ENCODE assay signal across 28 cellular contexts in the genomic region with DNA sequence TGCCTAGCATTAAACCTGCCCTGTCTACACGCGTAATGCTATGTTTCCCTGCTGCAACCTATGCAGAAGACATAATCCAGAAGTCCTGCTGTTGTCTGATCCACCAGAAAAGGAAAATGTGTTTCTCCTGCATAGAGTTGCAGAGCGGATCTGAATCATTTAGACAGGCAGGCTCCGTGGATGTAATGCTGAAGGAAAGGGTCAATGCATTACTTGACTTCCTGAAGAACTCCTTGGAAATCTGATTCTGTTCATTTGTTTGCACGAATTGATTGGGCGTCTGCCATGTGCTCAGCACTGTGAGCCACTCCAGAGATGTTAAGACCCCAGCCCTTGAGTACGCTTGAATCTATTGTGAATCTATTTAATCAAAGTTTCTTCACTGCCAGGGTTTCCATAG.
A peak's percentile ranks its signal among the peaks of the same experiment; 100 is the strongest.
DNase-seq lines count a peak whose midpoint lies in the region; ATAC-seq and TF ChIP-seq lines count a peak whose summit lies in the region.
"Had no signal": no experiment of that assay in that cellular context is flagged by ENCODE, and none has a peak within 500 bp of the region (broad histone marks: within the 10 kb centered on the region; RNA-seq: fewer than 3 reads in every experiment).

No MANE protein-coding gene starts in this region.

- POLR2A ChIA-PET in SK-N-SH (lab: Yijun Ruan, JAX): no interaction called here

- H3K27ac ChIP-seq in ACC112 (ENCODE audit: low read depth, low read length) (peak overlapping the region; percentile 97), SK-N-SH (ENCODE audit: low read depth in 2 of 2, low read length in 1 of 2) (peak overlapping the region; percentile 47 to 98; a peak in 3 of 4 replicates)
- H3K27ac ChIP-seq: KMS-11, Peyer's patch, SJCRH30, tibial artery had no signal

- TF ChIP-seq EP300 in SK-N-SH (IDR thresholded peaks at IDR 0.05; ENCODE audit: borderline replicate concordance in 1 of 2, low read depth in 1 of 2, low read length in 1 of 2): peak in 1 of 2 experiments; percentile 43; a peak in 2 of 4 replicates

- H3K4me1 ChIP-seq in ACC112 (ENCODE audit: control insufficient read depth, insufficient read depth, low read length, unreplicated experiment) (peaks cover 50% of the 10 kb centered on the region), SK-N-SH (ENCODE audit: control insufficient read depth in 1 of 2, insufficient read depth in 2 of 2, low read depth in 1 of 2, low read length in 1 of 2) (peaks cover 0 to 45% of the 10 kb centered on the region in 2 experiments; a peak in 3 of 4 replicates)

- peak overlapping the region; percentile 69 for H2AFZ ChIP-seq in ACC112 (ENCODE audit: low read length, unreplicated experiment)
- H2AFZ ChIP-seq in SK-N-SH (ENCODE audit: low read depth): peak overlapping the region; percentile 23; the same call in 1 of the 2 replicates

- WGBS in SK-N-SH (ENCODE audit: low lambda C conversion rate): 20% methylated on average over 7 of the region's 7 CpGs

- DNase-seq in SK-N-SH (no peak), choroid plexus epithelial cell (ENCODE audit: low read depth) (peak; percentile 43), left kidney (ENCODE audit: low read depth, low spot score) (peak; percentile 50), Calu3 (no peak), Right ventricle myocardium superior (no peak), DMS79 treated with DMSO at 0.1 percent for 48 hours (lab: John Stamatoyannopoulos, UW) (no peak)
- DNase-seq: activated CD8-positive, alpha-beta T cell treated with anti-CD3 and anti-CD28 coated beads for 36 hours; CD4-positive, alpha-beta memory T cell; effector memory CD4-positive, alpha-beta T cell; erythroblast; left ventricle myocardium superior; midbrain; naive thymus-derived CD4-positive, alpha-beta T cell; NCI-H1436; NCI-H345; Peyer's patch; retina; SJCRH30; small intestine; stimulated activated CD4-positive, alpha-beta T cell treated with anti-CD3 and anti-CD28 coated beads, Interleukin-1b, Interleukin-23, amount 100 ng/mL, for 48 hours; tibial artery had no signal

- H4K20me1 ChIP-seq in SK-N-SH (ENCODE audit: insufficient read depth): no peaks in the 10 kb centered on the region

- intact Hi-C loops in Calu3 (cut with micrococcal nuclease; ENCODE audit: unreplicated experiment) (loop anchor here (10.0 kb wide), 1 partner anchor 173 kb away; no protein-coding TSS in a partner anchor), Right ventricle myocardium superior (cut with DNase I) (no loop called here)

- H3F3A ChIP-seq in SK-N-SH (replicated peaks; ENCODE audit: insufficient read depth): peaks cover 59% of the 10 kb centered on the region

- peak overlapping the region; percentile 41 for H3K9ac ChIP-seq in SK-N-SH
- H3K9ac ChIP-seq: KMS-11 had no signal

- peaks cover 23% of the 10 kb centered on the region for H3K36me3 Mint-ChIP-seq in Calu3 (ENCODE audit: insufficient read depth, unreplicated experiment)
- H3K36me3 Mint-ChIP-seq: brain; CD4-positive, alpha-beta memory T cell had no signal

- H3K4me3 ChIP-seq in ACC112 (ENCODE audit: low read depth, low read length) (no peak overlapping the region), SK-N-SH (ENCODE audit: low read depth in 2 of 2, low read length in 1 of 2) (peak overlapping the region in 1 of 2 experiments; percentile 10; a peak in 1 of 4 replicates), choroid plexus epithelial cell (ENCODE audit: low read depth, low read length) (no peak overlapping the region)
- H3K4me3 ChIP-seq: Peyer's patch, SJCRH30, tibial artery had no signal

- BruUV-seq in Calu3 (replicated peaks; lab: Mats Ljungman, UMichigan): no TSS peak

- no peak overlapping the region for H3K4me3 Mint-ChIP-seq in Calu3 (ENCODE audit: low read depth, unreplicated experiment)
- H3K4me3 Mint-ChIP-seq: activated CD8-positive, alpha-beta T cell treated with anti-CD3 and anti-CD28 coated beads for 36 hours; CD4-positive, alpha-beta memory T cell; naive thymus-derived CD4-positive, alpha-beta T cell; T-helper 1 cell treated with Interleukin-12 subunit alpha and Interleukin-12 subunit beta and Interleukin-4 antibody, amounts not matched to agents 30 μg/mL and 1 μg/mL, for 36 hours had no signal

- H3K27ac Mint-ChIP-seq in Calu3 (ENCODE audit: unreplicated experiment): no peak overlapping the region
- H3K27ac Mint-ChIP-seq: activated CD8-positive, alpha-beta T cell treated with anti-CD3 and anti-CD28 coated beads for 36 hours; activated naive CD4-positive, alpha-beta T cell treated with anti-CD3 and anti-CD28 coated beads, Interleukin-2, amount 50 U/mL, for 72 hours; activated T-helper 2 cell treated with anti-CD3 and anti-CD28 coated beads, Interferon-gamma antibody, Interleukin-2, Interleukin-4, amounts not matched to agents 10 μg/mL and 5 μg/mL and 100 μg/mL, durations not matched to agents 14 hours and 24 hours and 36 hours; CD4-positive, alpha-beta memory T cell; naive thymus-derived CD4-positive, alpha-beta T cell; T-helper 1 cell treated with Interleukin-12 subunit alpha and Interleukin-12 subunit beta and Interleukin-4 antibody, amounts not matched to agents 30 μg/mL and 1 μg/mL, for 36 hours had no signal

- no peaks in the 10 kb centered on the region for H3K27me3 Mint-ChIP-seq in Calu3 (ENCODE audit: unreplicated experiment)

- TF ChIP-seq RAD21 in SK-N-SH (IDR thresholded peaks at IDR 0.05; ENCODE audit: low read length): no peak

- H3K4me1 Mint-ChIP-seq in Calu3 (ENCODE audit: low read depth, unreplicated experiment): peaks cover 41% of the 10 kb centered on the region

- no peaks in the 10 kb centered on the region for H3K27me3 ChIP-seq in ACC112 (ENCODE audit: insufficient read depth, low read length)
- H3K27me3 ChIP-seq in SK-N-SH (ENCODE audit: insufficient read depth): no peaks in the 10 kb centered on the region
- H3K27me3 ChIP-seq: Peyer's patch, SJCRH30, tibial artery had no signal

- CTCF ChIA-PET in SK-N-SH (lab: Yijun Ruan, JAX): no interaction called here
- CTCF ChIA-PET in Calu3 (lab: Charles Lee): no interaction called here

- no peaks in the 10 kb centered on the region for H3K36me3 ChIP-seq in ACC112 (ENCODE audit: insufficient read depth, low read length)
- H3K36me3 ChIP-seq in SK-N-SH (replicated peaks in 1 of 2; ENCODE audit: control insufficient read depth in 1 of 2, insufficient read depth in 2 of 2, low read length in 1 of 2): no peaks in the 10 kb centered on the region
- H3K36me3 ChIP-seq: Peyer's patch, SJCRH30, tibial artery had no signal

- TF ChIP-seq CTCF in SK-N-SH (IDR thresholded peaks at IDR 0.05): no peak
- no peak for TF ChIP-seq CTCF in choroid plexus epithelial cell (conservative IDR thresholded peaks at IDR 0.05; ENCODE audit: low read depth, low read length)
- no peak for TF ChIP-seq CTCF in Calu3 (IDR thresholded peaks at IDR 0.05; ENCODE audit: unreplicated experiment)

- H3K4me2 ChIP-seq in SK-N-SH: peak overlapping the region; percentile 73
- H3K4me2 ChIP-seq: KMS-11 had no signal

- H3K9me3 ChIP-seq in SK-N-SH: no peaks in the 10 kb centered on the region
- H3K9me3 ChIP-seq: Peyer's patch, SJCRH30 had no signal

- no peaks in the 10 kb centered on the region for H3K9me2 ChIP-seq in SK-N-SH

- H3K79me2 ChIP-seq in ACC112 (ENCODE audit: control insufficient read depth, insufficient read depth, low read length, unreplicated experiment) (no peaks in the 10 kb centered on the region), SK-N-SH (ENCODE audit: insufficient read depth) (no peaks in the 10 kb centered on the region)

- peaks cover 16% of the 10 kb centered on the region for H3K9me3 Mint-ChIP-seq in Calu3 (ENCODE audit: low read depth, unreplicated experiment)

- no peak for ATAC-seq in GM19324 (IDR thresholded peaks at IDR 0.05; ENCODE audit: low FRiP score, unreplicated experiment)
- no peak for ATAC-seq in Right ventricle myocardium superior (ENCODE audit: poor library complexity)
- ATAC-seq: activated CD8-positive, alpha-beta T cell treated with anti-CD3 and anti-CD28 coated beads for 36 hours; activated naive CD4-positive, alpha-beta T cell treated with anti-CD3 and anti-CD28 coated beads, Interleukin-2, amount 50 U/mL, for 72 hours; left ventricle myocardium superior; naive thymus-derived CD4-positive, alpha-beta T cell had no signal

TF ChIP-seq in SK-N-SH, 30 proteins besides CTCF, POLR2A, EP300 and RAD21 (continues in another document):
- TF ChIP-seq, protein P1, sequence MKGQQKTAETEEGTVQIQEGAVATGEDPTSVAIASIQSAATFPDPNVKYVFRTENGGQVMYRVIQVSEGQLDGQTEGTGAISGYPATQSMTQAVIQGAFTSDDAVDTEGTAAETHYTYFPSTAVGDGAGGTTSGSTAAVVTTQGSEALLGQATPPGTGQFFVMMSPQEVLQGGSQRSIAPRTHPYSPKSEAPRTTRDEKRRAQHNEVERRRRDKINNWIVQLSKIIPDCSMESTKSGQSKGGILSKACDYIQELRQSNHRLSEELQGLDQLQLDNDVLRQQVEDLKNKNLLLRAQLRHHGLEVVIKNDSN (IDR thresholded peaks at IDR 0.05; ENCODE audit: borderline replicate concordance, low read depth): no peak
- TF ChIP-seq RCOR1 (IDR thresholded peaks at IDR 0.05; ENCODE audit: low read length) (no peak), GATA2 (CRISPR knock-in tag; IDR thresholded peaks at IDR 0.05) (no peak), NRF1 (IDR thresholded peaks at IDR 0.05; ENCODE audit: low read depth, low read length) (no peak), YY1 (IDR thresholded peaks at IDR 0.05; ENCODE audit: low read depth) (no peak), EZH2phosphoT487 (IDR thresholded peaks at IDR 0.05; ENCODE audit: borderline replicate concordance, low read depth) (no peak), TEAD4 (IDR thresholded peaks at IDR 0.05; ENCODE audit: borderline replicate concordance, insufficient read depth) (no peak), FOSL2 (IDR thresholded peaks at IDR 0.05; ENCODE audit: borderline replicate concordance, low read depth) (peak; percentile 40; the same call in 1 of the 2 replicates), ZBTB33 (IDR thresholded peaks at IDR 0.05; ENCODE audit: borderline replicate concordance, low read depth) (no peak), ELF1 (IDR thresholded peaks at IDR 0.05) (no peak), FOXJ3 (CRISPR knock-in tag; IDR thresholded peaks at IDR 0.05) (no peak)

Comparison
In these comparisons a context has a peak if more than half of its experiments do, and no peak if none do; other contexts are left out.
1. DNase-seq: peak in choroid plexus epithelial cell (single experiment) and left kidney (single experiment); none in SK-N-SH (single experiment), Calu3 (single experiment), Right ventricle myocardium superior (single experiment) and DMS79 treated with DMSO at 0.1 percent for 48 hours (single experiment).